Comparison of ENCODE assay signal across 1 cellular context in the genomic region with DNA sequence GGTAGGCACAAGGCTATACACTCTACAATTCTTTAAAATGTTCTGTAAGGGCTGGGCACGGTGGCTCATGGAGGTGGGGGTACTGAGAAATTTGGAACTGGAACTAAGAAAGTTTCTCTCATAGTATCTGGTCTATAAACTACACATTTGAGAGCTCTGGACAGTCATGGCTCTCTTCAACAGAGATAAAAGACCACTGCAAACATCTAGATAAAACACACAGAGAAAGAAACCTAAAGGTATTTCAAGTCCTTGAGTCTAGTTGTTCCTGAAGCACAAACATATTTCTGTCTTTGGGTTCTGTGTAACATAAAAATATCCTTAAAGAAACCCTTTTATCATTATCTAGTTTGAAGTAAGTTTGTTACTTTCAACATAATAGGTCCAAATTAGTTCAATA.
TF ChIP-seq lines count a peak whose summit lies in the region.

No MANE protein-coding gene starts in this region.

TF ChIP-seq in K562, 482 proteins besides CTCF, POLR2A, EP300 and RAD21 (continued from another document and continues in another):
- TF ChIP-seq POLR2H (tag; IDR thresholded peaks at IDR 0.05; ENCODE audit: low read depth) (no peak), MIER1 (IDR thresholded peaks at IDR 0.05; ENCODE audit: low read depth) (no peak), RAD51 (IDR thresholded peaks at IDR 0.05; ENCODE audit: borderline replicate concordance, low read depth) (no peak), PHF21A (IDR thresholded peaks at IDR 0.05; ENCODE audit: borderline replicate concordance, low read depth) (no peak), SIRT6 (IDR thresholded peaks at IDR 0.05; ENCODE audit: low read depth, low read length) (no peak), CREM (IDR thresholded peaks at IDR 0.05; ENCODE audit: low read depth) (no peak), BACH1 (tag; IDR thresholded peaks at IDR 0.05) (no peak), EZH2 (IDR thresholded peaks at IDR 0.05; ENCODE audit: borderline replicate concordance, low read depth, low read length) (no peak), RHOXF2B (CRISPR knock-in tag; conservative IDR thresholded peaks at IDR 0.05) (no peak), U2AF1 (optimal IDR thresholded peaks at IDR 0.05; ENCODE audit: low read depth, low read length) (no peak), ZNF253 (CRISPR knock-in tag; conservative IDR thresholded peaks at IDR 0.05) (no peak), RBFOX2 (IDR thresholded peaks at IDR 0.05; ENCODE audit: low read depth, low read length) (no peak), ZNF740 (CRISPR knock-in tag; IDR thresholded peaks at IDR 0.05) (no peak), ZNF740 (tag; IDR thresholded peaks at IDR 0.05) (no peak), NELFE (IDR thresholded peaks at IDR 0.05; ENCODE audit: insufficient read depth, insufficient read length) (no peak), L3MBTL2 (IDR thresholded peaks at IDR 0.05) (no peak), CCNT2 (IDR thresholded peaks at IDR 0.05; ENCODE audit: borderline replicate concordance, extremely low read depth, insufficient read length, low read depth, low read length) (peak; percentile 29), HDGF (IDR thresholded peaks at IDR 0.05) (no peak), ZNF41 (CRISPR knock-in tag; conservative IDR thresholded peaks at IDR 0.05) (no peak), SMARCA4 (IDR thresholded peaks at IDR 0.05) (peak; percentile 77; the same call in 1 of the 2 replicates), HNRNPLL (IDR thresholded peaks at IDR 0.05; ENCODE audit: low read depth, low read length, poor library complexity, severe bottlenecking) (no peak), ELK1 (CRISPR knock-in tag; IDR thresholded peaks at IDR 0.05) (no peak), MAFK (IDR thresholded peaks at IDR 0.05; ENCODE audit: low read length) (no peak), NCOA2 (IDR thresholded peaks at IDR 0.05; ENCODE audit: partially characterized antibody in 2 of 2) (no peak), FOXJ2 (tag; IDR thresholded peaks at IDR 0.05) (no peak), SETDB1 (IDR thresholded peaks at IDR 0.05; ENCODE audit: low read length) (no peak), ARID1B (IDR thresholded peaks at IDR 0.05) (peak; percentile 88), ZNF79 (CRISPR knock-in tag; IDR thresholded peaks at IDR 0.05; ENCODE audit: low read depth) (no peak), ZNF280A (IDR thresholded peaks at IDR 0.05; ENCODE audit: low read depth, partially characterized antibody) (no peak), DPF2 (IDR thresholded peaks at IDR 0.05) (peak; percentile 87), MITF (IDR thresholded peaks at IDR 0.05) (no peak), MTA2 (IDR thresholded peaks at IDR 0.05; ENCODE audit: low read depth) (peak; percentile 53; the same call in 1 of the 2 replicates), TCFL5 (CRISPR knock-in tag; conservative IDR thresholded peaks at IDR 0.05) (no peak), BRCA1 (IDR thresholded peaks at IDR 0.05) (no peak), BRCA1 (CRISPR knock-in tag; IDR thresholded peaks at IDR 0.05) (no peak), NR4A1 (CRISPR knock-in tag; IDR thresholded peaks at IDR 0.05) (no peak), NR4A1 (tag; IDR thresholded peaks at IDR 0.05) (no peak), SP1 (CRISPR knock-in tag; IDR thresholded peaks at IDR 0.05) (no peak), USF1 (CRISPR knock-in tag; IDR thresholded peaks at IDR 0.05) (no peak), SIX5 (IDR thresholded peaks at IDR 0.05; ENCODE audit: borderline replicate concordance in 1 of 2, insufficient read depth in 1 of 2, low read depth in 1 of 2, low read length in 2 of 2) (no peak), E4F1 (CRISPR knock-in tag; IDR thresholded peaks at IDR 0.05; ENCODE audit: borderline replicate concordance) (no peak), ZNF3 (CRISPR knock-in tag; IDR thresholded peaks at IDR 0.05) (no peak), PCBP1 (IDR thresholded peaks at IDR 0.05; ENCODE audit: low read depth, low read length, poor library complexity, severe bottlenecking) (no peak), ZNF146 (CRISPR knock-in tag; IDR thresholded peaks at IDR 0.05; ENCODE audit: unreplicated experiment) (no peak), ELF2 (CRISPR knock-in tag; IDR thresholded peaks at IDR 0.05) (no peak), ZNF583 (CRISPR knock-in tag; IDR thresholded peaks at IDR 0.05) (no peak), ZNF436 (CRISPR knock-in tag; IDR thresholded peaks at IDR 0.05) (no peak)
- TF ChIP-seq, protein P1, sequence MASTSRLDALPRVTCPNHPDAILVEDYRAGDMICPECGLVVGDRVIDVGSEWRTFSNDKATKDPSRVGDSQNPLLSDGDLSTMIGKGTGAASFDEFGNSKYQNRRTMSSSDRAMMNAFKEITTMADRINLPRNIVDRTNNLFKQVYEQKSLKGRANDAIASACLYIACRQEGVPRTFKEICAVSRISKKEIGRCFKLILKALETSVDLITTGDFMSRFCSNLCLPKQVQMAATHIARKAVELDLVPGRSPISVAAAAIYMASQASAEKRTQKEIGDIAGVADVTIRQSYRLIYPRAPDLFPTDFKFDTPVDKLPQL (IDR thresholded peaks at IDR 0.05; ENCODE audit: extremely low read depth, insufficient read length), result no peak
- TF ChIP-seq, protein P2, sequence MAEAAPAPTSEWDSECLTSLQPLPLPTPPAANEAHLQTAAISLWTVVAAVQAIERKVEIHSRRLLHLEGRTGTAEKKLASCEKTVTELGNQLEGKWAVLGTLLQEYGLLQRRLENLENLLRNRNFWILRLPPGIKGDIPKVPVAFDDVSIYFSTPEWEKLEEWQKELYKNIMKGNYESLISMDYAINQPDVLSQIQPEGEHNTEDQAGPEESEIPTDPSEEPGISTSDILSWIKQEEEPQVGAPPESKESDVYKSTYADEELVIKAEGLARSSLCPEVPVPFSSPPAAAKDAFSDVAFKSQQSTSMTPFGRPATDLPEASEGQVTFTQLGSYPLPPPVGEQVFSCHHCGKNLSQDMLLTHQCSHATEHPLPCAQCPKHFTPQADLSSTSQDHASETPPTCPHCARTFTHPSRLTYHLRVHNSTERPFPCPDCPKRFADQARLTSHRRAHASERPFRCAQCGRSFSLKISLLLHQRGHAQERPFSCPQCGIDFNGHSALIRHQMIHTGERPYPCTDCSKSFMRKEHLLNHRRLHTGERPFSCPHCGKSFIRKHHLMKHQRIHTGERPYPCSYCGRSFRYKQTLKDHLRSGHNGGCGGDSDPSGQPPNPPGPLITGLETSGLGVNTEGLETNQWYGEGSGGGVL (CRISPR knock-in tag; IDR thresholded peaks at IDR 0.05), result no peak
- TF ChIP-seq, protein P3, sequence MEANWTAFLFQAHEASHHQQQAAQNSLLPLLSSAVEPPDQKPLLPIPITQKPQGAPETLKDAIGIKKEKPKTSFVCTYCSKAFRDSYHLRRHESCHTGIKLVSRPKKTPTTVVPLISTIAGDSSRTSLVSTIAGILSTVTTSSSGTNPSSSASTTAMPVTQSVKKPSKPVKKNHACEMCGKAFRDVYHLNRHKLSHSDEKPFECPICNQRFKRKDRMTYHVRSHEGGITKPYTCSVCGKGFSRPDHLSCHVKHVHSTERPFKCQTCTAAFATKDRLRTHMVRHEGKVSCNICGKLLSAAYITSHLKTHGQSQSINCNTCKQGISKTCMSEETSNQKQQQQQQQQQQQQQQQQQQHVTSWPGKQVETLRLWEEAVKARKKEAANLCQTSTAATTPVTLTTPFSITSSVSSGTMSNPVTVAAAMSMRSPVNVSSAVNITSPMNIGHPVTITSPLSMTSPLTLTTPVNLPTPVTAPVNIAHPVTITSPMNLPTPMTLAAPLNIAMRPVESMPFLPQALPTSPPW (CRISPR knock-in tag; IDR thresholded peaks at IDR 0.05), result no peak; the same call in 1 of the 2 replicates
- TF ChIP-seq, protein P4, sequence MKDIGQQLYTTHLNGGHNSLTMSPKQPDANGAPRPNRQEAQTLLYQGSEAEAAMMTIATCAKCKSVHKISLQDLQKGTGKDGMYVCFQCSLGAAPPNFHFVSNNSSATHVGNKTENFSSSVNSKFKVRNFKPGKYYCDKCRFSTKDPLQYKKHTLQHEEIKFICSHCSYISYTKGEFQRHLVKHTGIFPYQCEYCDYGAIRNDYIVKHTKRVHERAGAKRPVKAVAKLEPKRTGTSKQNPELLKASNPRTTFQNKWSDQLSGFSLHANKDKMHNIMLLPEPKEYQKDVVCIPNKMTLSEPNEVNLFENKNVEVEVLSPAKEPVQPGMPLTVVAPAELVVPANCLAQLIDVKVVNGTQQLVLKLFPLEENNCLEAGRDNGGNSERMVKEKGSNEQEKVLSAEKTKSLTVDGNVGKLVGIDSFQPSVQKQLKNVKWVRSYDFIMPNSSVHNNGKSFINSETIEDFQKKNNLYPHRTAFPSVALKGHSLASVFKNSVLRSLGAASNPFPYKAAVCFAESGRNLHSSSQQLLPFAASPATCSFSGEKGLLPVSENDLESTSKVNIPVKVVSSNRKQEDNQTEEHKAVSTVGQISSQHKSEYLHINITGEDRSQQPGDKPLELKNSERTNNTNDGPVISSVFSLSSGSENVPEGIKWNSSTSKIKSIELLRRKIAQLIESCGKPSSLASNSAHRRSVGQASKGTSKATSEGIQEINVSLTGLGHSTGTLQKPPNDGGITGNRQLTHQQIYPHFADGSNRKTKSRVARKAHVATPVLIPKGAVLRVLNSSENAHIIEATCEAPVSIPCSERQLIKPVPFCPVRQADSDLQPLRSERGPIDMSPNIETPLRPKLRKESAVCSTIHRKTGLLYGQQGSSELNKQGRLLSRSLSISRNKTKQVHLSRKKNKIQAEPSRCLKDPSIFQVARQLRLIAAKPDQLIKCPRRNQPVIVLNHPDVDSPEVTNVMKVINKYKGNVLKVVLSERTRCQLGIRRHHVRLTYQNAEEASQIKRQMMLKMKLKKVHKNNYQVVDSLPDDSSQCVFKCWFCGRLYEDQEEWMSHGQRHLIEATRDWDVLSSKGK (CRISPR knock-in tag; IDR thresholded peaks at IDR 0.05), result no peak
